ENCODE assay signal across 24 cellular contexts in genomic region chr1:14974361-14974760, GRCh38.
"Had no signal": no experiment of that assay in that cellular context is flagged by ENCODE, and none has a peak within 500 bp of the region (broad histone marks: within the 10 kb centered on the region; RNA-seq: fewer than 3 reads in every experiment).

No MANE protein-coding gene starts in this region.

- ATAC-seq: activated CD4-positive, alpha-beta T cell treated with anti-CD3 and anti-CD28 coated beads for 36 hours; activated T-cell treated with anti-CD3 and anti-CD28 coated beads, Interleukin-2, amount 50 U/mL, for 4 hours; effector memory CD8-positive, alpha-beta T cell; esophagus mucosa; gastrocnemius medialis; left cardiac atrium had no signal

- H3K9me3 Mint-ChIP-seq: activated B cell treated with CpG ODN at 0.5 μM for 24 hours; activated T-cell treated with anti-CD3 and anti-CD28 coated beads, Interleukin-2, amount 50 U/mL, for 4 hours; effector memory CD8-positive, alpha-beta T cell; stimulated activated naive CD8-positive, alpha-beta T cell treated with anti-CD3 and anti-CD28 coated beads, Interleukin-15, Interleukin-2, amounts not matched to agents 100 ng/mL and 50 ng/mL, for 24 hours had no signal

- H3K27ac Mint-ChIP-seq: activated B cell treated with CpG ODN at 0.5 μM for 24 hours; activated CD4-positive, alpha-beta T cell treated with anti-CD3 and anti-CD28 coated beads for 36 hours; activated naive CD4-positive, alpha-beta T cell treated with anti-CD3 and anti-CD28 coated beads for 36 hours; activated naive CD8-positive, alpha-beta T cell treated with anti-CD3 and anti-CD28 coated beads, Interleukin-2, amount 10 ng/mL, durations not matched to agents 7 days and 5 days; effector memory CD8-positive, alpha-beta T cell; memory B cell; progenitor cell of endocrine pancreas; stimulated activated naive CD8-positive, alpha-beta T cell treated with anti-CD3 and anti-CD28 coated beads, Interleukin-15, Interleukin-2, amounts not matched to agents 100 ng/mL and 50 ng/mL, for 24 hours had no signal

- H3K27ac ChIP-seq: cardiac muscle cell, gastrocnemius medialis, transverse colon, uterus had no signal

- H3K36me3 ChIP-seq: cardiac muscle cell, gastrocnemius medialis, transverse colon, uterus had no signal

- H3K4me3 ChIP-seq: cardiac muscle cell, dorsolateral prefrontal cortex, gastrocnemius medialis, transverse colon, uterus had no signal

- H3K4me1 ChIP-seq: gastrocnemius medialis, uterus had no signal

- H3K4me1 Mint-ChIP-seq: activated B cell treated with CpG ODN at 0.5 μM for 24 hours, memory B cell had no signal

- DNase-seq: activated B cell treated with CpG ODN at 0.5 μM for 24 hours; activated CD4-positive, alpha-beta T cell treated with anti-CD3 and anti-CD28 coated beads for 36 hours; activated CD4-positive, alpha-beta T cell treated with anti-CD3 and anti-CD28 coated beads, Interleukin-2, amount 50 U/mL, for 4 hours; activated CD8-positive, alpha-beta memory T cell treated with anti-CD3 and anti-CD28 coated beads, Interleukin-2, amount 50 U/mL, for 48 hours; activated naive CD4-positive, alpha-beta T cell treated with anti-CD3 and anti-CD28 coated beads for 36 hours; activated naive CD8-positive, alpha-beta T cell treated with anti-CD3 and anti-CD28 coated beads, Interleukin-2, amount 10 ng/mL, durations not matched to agents 7 days and 5 days; activated T-cell treated with anti-CD3 and anti-CD28 coated beads, Interleukin-2, amount 50 U/mL, for 4 hours; amniotic stem cell; effector memory CD8-positive, alpha-beta T cell; gastrocnemius medialis; hippocampal formation; left cardiac atrium; occipital lobe; retina; stimulated activated CD4-positive, alpha-beta T cell treated with anti-CD3 and anti-CD28 coated beads, Interleukin-4, amount 100 ng/mL, for 24 hours; T-helper 1 cell; transverse colon; uterus had no signal

- H3K4me3 Mint-ChIP-seq: activated B cell treated with CpG ODN at 0.5 μM for 24 hours; activated CD4-positive, alpha-beta T cell treated with anti-CD3 and anti-CD28 coated beads for 36 hours; activated naive CD4-positive, alpha-beta T cell treated with anti-CD3 and anti-CD28 coated beads for 36 hours; activated naive CD8-positive, alpha-beta T cell treated with anti-CD3 and anti-CD28 coated beads, Interleukin-2, amount 10 ng/mL, durations not matched to agents 7 days and 5 days; activated T-cell treated with anti-CD3 and anti-CD28 coated beads, Interleukin-2, amount 50 U/mL, for 4 hours; effector memory CD8-positive, alpha-beta T cell; memory B cell; stimulated activated naive CD8-positive, alpha-beta T cell treated with anti-CD3 and anti-CD28 coated beads, Interleukin-15, Interleukin-2, amounts not matched to agents 100 ng/mL and 50 ng/mL, for 24 hours had no signal

- H3K36me3 Mint-ChIP-seq: activated naive CD8-positive, alpha-beta T cell treated with anti-CD3 and anti-CD28 coated beads, Interleukin-2, amount 10 ng/mL, durations not matched to agents 7 days and 5 days had no signal

- H3K27me3 ChIP-seq: cardiac muscle cell, dorsolateral prefrontal cortex, transverse colon, uterus had no signal

- H3K27me3 Mint-ChIP-seq: activated CD4-positive, alpha-beta T cell treated with anti-CD3 and anti-CD28 coated beads for 36 hours; progenitor cell of endocrine pancreas had no signal

- H3K9me3 ChIP-seq: gastrocnemius medialis, transverse colon, uterus had no signal
